13 cellular contexts compared by ENCODE assay signal in the genomic region with DNA sequence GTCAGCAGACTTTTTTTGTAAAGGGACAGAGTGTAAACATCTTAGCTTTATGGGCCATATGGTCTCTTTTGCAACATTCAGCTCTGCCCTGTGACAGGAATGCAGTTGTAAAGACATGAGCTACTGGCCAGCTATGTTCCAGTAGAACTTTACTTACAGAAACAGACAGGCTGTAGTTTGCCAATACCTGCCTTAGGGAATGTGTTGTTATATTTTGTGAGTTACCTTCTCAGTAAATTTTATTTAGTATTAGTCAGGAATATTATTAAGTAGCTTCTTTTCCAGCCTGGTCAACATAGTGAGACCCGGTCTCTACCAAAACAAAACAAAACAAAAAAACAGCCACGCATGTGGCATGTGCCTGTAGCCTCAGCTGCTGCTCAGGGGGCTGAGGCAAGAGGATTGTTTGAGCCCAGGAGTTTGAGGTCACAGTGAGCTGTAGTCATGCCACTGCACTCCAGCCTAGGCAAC. TPM values are rescaled to one million over a fixed set of nuclear protein-coding genes. Genes with fewer than 3 reads are reported as not detected.
A peak's percentile ranks its signal among the peaks of the same experiment; 100 is the strongest.
DNase-seq lines count a peak whose midpoint lies in the region; ATAC-seq and TF ChIP-seq lines count a peak whose summit lies in the region.
"Had no signal": no experiment of that assay in that cellular context is flagged by ENCODE, and none has a peak within 500 bp of the region (broad histone marks: within the 10 kb centered on the region; RNA-seq: fewer than 3 reads in every experiment).

No MANE protein-coding gene starts in this region.

- H3K27me3 ChIP-seq in mesenchymal stem cell (ENCODE audit: control insufficient read depth in 1 of 2, insufficient read depth in 1 of 2, low read length in 2 of 2) = no peaks in the 10 kb centered on the region
- no peaks in the 10 kb centered on the region for H3K27me3 ChIP-seq in upper lobe of right lung
- H3K27me3 ChIP-seq in H7 (ENCODE audit: control insufficient read depth, insufficient read depth, low read length) = no peaks in the 10 kb centered on the region

- H3K27ac ChIP-seq in mesenchymal stem cell (ENCODE audit: low read length, poor library complexity, severe bottlenecking) (peak overlapping the region; percentile 21), upper lobe of right lung (peak overlapping the region; percentile 78)

- 0% methylated on average over 1 of the region's 2 CpGs for WGBS in mesenchymal stem cell

- no peak overlapping the region for H2AK5ac ChIP-seq in mesenchymal stem cell (ENCODE audit: low read length, severe bottlenecking)

- H3K18ac ChIP-seq in mesenchymal stem cell (ENCODE audit: low read depth in 1 of 2, low read length in 2 of 2) = peak overlapping the region in 1 of 2 experiments; percentile 37

- H3K4me3 ChIP-seq in epithelial cell of esophagus (ENCODE audit: low read length) = no peak overlapping the region
- H3K4me3 ChIP-seq in mesenchymal stem cell (ENCODE audit: insufficient read depth in 1 of 2, low read depth in 1 of 2, low read length in 2 of 2) = no peak overlapping the region
- H3K4me3 ChIP-seq in upper lobe of right lung = no peak overlapping the region
- no peak overlapping the region for H3K4me3 ChIP-seq in H7 (ENCODE audit: insufficient read depth, low read depth, low read length)

- no peak for TF ChIP-seq CTCF in epithelial cell of esophagus (IDR thresholded peaks at IDR 0.05; ENCODE audit: insufficient read depth, low read depth, low read length, missing control alignments)
- no peak for TF ChIP-seq CTCF in upper lobe of right lung (IDR thresholded peaks at IDR 0.05)

- no peaks in the 10 kb centered on the region for H3K9me3 ChIP-seq in mesenchymal stem cell (ENCODE audit: control insufficient read depth, low read length)
- H3K9me3 ChIP-seq in upper lobe of right lung = no peaks in the 10 kb centered on the region

- H3K4ac ChIP-seq in mesenchymal stem cell (ENCODE audit: low read depth in 1 of 2, low read length in 2 of 2) = no peak overlapping the region

- H4K91ac ChIP-seq in mesenchymal stem cell (ENCODE audit: low read length) = no peak overlapping the region

- no peak overlapping the region for H2BK120ac ChIP-seq in mesenchymal stem cell (ENCODE audit: low read depth, low read length)

- intact Hi-C loops in Right ventricle myocardium superior (cut with DNase I) = no loop called here
- intact Hi-C loops in cardiac septum (cut with DNase I) = no loop called here
- intact Hi-C loops in upper lobe of right lung (cut with DNase I) = no loop called here

- peaks cover 15% of the 10 kb centered on the region for H3K79me1 ChIP-seq in mesenchymal stem cell (replicated peaks; ENCODE audit: low read length, poor library complexity, severe bottlenecking)

- DNase-seq in Right ventricle myocardium superior (no peak), cardiac septum (ENCODE audit: low spot score) (no peak), epithelial cell of esophagus (ENCODE audit: low read depth) (peak; percentile 34), mesenchymal stem cell (peak; percentile 91), upper lobe of right lung (no peak), H7 (no peak), SIG-M5 treated with dmso at 0.1 percent for 504 hours (lab: John Stamatoyannopoulos, UW; ENCODE audit: unreplicated experiment) (no peak)
- DNase-seq: activated CD8-positive, alpha-beta memory T cell treated with anti-CD3 and anti-CD28 coated beads, Interleukin-2, amount 10 ng/mL, durations not matched to agents 7 days and 5 days; hippocampal formation; naive B cell; NCI-H1694; stimulated activated naive CD4-positive, alpha-beta T cell had no signal

- H3K36me3 ChIP-seq in mesenchymal stem cell (ENCODE audit: control insufficient read depth in 1 of 2, insufficient read depth in 2 of 2, low read depth in 1 of 2, low read length in 2 of 2) (peaks cover 34 to 77% of the 10 kb centered on the region in 2 experiments), upper lobe of right lung (peaks cover 66% of the 10 kb centered on the region), H7 (replicated peaks; ENCODE audit: control insufficient read depth, insufficient read depth, low read length) (peaks cover 20% of the 10 kb centered on the region)

- H2BK15ac ChIP-seq in mesenchymal stem cell (ENCODE audit: low read depth, poor library complexity, severe bottlenecking) = no peak overlapping the region

- H2BK12ac ChIP-seq in mesenchymal stem cell (ENCODE audit: low read length in 2 of 2) = peak overlapping the region in 1 of 2 experiments; percentile 38

- H3K4me2 ChIP-seq in mesenchymal stem cell (ENCODE audit: low read length, poor library complexity, severe bottlenecking) = no peak overlapping the region

- H2BK5ac ChIP-seq in mesenchymal stem cell (ENCODE audit: low read depth, low read length, poor library complexity, severe bottlenecking) = no peak overlapping the region

- no peak overlapping the region for H2AFZ ChIP-seq in mesenchymal stem cell (ENCODE audit: low read depth, low read length)

- peak overlapping the region; percentile 80 for H3K9ac ChIP-seq in mesenchymal stem cell (ENCODE audit: low read length)

- peaks cover 5% of the 10 kb centered on the region for H3K4me1 ChIP-seq in mesenchymal stem cell (ENCODE audit: control insufficient read depth, insufficient read depth, low read depth, low read length)
- peaks cover 15% of the 10 kb centered on the region for H3K4me1 ChIP-seq in upper lobe of right lung

- H4K8ac ChIP-seq in mesenchymal stem cell (ENCODE audit: low read length) = no peak overlapping the region

- ATAC-seq in Right ventricle myocardium superior (ENCODE audit: poor library complexity) (peak; percentile 53), upper lobe of right lung (no peak), GM21528 (IDR thresholded peaks at IDR 0.05; ENCODE audit: low FRiP score, unreplicated experiment) (no peak)
- ATAC-seq: activated CD8-positive, alpha-beta memory T cell treated with anti-CD3 and anti-CD28 coated beads, Interleukin-2, amount 10 ng/mL, durations not matched to agents 7 days and 5 days had no signal

- no peak overlapping the region for H3K14ac ChIP-seq in mesenchymal stem cell (ENCODE audit: low read length in 2 of 2)

- no peak overlapping the region for H3K23ac ChIP-seq in mesenchymal stem cell (ENCODE audit: low read length in 2 of 2)

RNA-seq across cellular contexts. Expression of gene HTT, which starts 48.8 kb away (rescaled TPM):
- total RNA-seq in Right ventricle myocardium superior (23.9 TPM), cardiac septum (35.1 TPM), upper lobe of right lung (73.6 TPM)
- polyA plus RNA-seq in mesenchymal stem cell (2013, experiment 1 of 2) = 16.8 TPM
- polyA plus RNA-seq in mesenchymal stem cell (2013, experiment 2 of 2) = 13.9 TPM
- 24.4 and 31.5 TPM in 2 replicates for total RNA-seq in H7 (2014; rRNA removed; shearing (Covaris generic))

RNA-seq across cellular contexts. Expression of gene HTT-AS, which starts 48.9 kb away (rescaled TPM):
- not detected for total RNA-seq in Right ventricle myocardium superior
- not detected for total RNA-seq in cardiac septum
- polyA plus RNA-seq in mesenchymal stem cell (2013, experiment 1 of 2) = not detected
- polyA plus RNA-seq in mesenchymal stem cell (2013, experiment 2 of 2) = not detected
- not detected for total RNA-seq in upper lobe of right lung
- total RNA-seq in H7 (2014; rRNA removed; shearing (Covaris generic)) = not detected in 2 replicates
- total RNA-seq: activated CD8-positive, alpha-beta memory T cell treated with anti-CD3 and anti-CD28 coated beads, Interleukin-2, amount 10 ng/mL, durations not matched to agents 7 days and 5 days had no signal

Comparison
In these comparisons a context has a peak if more than half of its experiments do, and no peak if none do; other contexts are left out.
1. DNase-seq: peak in epithelial cell of esophagus (single experiment) and mesenchymal stem cell (single experiment); none in Right ventricle myocardium superior (single experiment), cardiac septum (single experiment), upper lobe of right lung (single experiment), H7 (single experiment) and SIG-M5 treated with dmso at 0.1 percent for 504 hours (single experiment).